22 cellular contexts compared by ENCODE assay signal in the genomic region with DNA sequence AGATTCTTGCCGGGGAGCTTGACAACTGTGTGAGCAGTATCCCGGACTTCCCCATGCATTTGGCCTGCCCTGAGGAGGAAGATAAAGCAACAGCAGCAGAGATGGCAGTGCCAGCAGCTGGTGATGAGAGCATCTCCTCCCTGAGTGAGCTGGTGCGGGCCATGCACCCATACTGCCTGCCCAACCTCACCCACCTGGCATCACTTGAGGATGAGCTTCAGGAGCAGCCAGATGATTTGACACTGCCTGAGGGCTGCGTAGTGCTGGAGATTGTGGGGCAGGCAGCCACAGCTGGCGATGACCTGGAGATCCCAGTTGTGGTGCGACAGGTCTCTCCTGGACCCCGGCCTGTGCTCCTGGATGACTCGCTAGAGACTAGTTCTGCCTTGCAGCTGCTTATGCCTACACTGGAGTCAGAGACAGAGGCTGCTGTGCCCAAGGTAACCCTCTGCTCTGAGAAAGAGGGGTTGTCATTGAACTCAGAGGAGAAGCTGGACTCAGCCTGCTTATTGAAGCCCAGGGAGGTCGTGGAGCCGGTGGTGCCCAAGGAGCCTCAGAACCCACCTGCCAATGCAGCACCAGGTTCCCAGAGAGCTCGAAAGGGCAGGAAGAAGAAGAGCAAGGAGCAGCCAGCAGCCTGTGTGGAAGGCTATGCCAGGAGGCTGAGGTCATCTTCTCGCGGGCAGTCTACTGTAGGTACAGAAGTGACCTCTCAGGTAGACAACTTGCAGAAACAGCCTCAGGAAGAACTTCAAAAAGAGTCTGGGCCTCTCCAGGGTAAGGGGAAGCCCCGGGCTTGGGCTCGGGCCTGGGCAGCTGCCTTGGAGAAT. TPM values are rescaled to one million over a fixed set of nuclear protein-coding genes. Genes with fewer than 3 reads are reported as not detected.
DNase-seq lines count a peak whose midpoint lies in the region; ATAC-seq, FAIRE-seq and TF ChIP-seq lines count a peak whose summit lies in the region.
"Had no signal": no experiment of that assay in that cellular context is flagged by ENCODE, and none has a peak within 500 bp of the region (broad histone marks: within the 10 kb centered on the region; RNA-seq: fewer than 3 reads in every experiment).

No MANE protein-coding gene starts in this region.

- no peak overlapping the region for H4K8ac ChIP-seq in trophoblast cell (ENCODE audit: low read depth, low read length)

- H3K23ac ChIP-seq in trophoblast cell (ENCODE audit: low read length): no peak overlapping the region

- no peak overlapping the region for H3K9ac ChIP-seq in HepG2 (ENCODE audit: insufficient read depth, low read depth, low read length)
- H3K9ac ChIP-seq in trophoblast cell (ENCODE audit: low read length): no peak overlapping the region

- DNase-seq in HepG2 (ENCODE audit: low spot score): no peak
- no peak for DNase-seq in right lobe of liver
- no peak for DNase-seq in activated CD8-positive, alpha-beta T cell treated with anti-CD3 and anti-CD28 coated beads for 36 hours
- no peak for DNase-seq in trophoblast cell
- DNase-seq in activated gamma-delta T cell (lab: John Stamatoyannopoulos, UW): no peak
- no peak for DNase-seq in inferior parietal cortex (ENCODE audit: extremely low spot score)
- DNase-seq: CD4-positive, CD25-positive, alpha-beta regulatory T cell; COR-L47; DMS 273 treated with DMSO at 0.1 percent for 48 hours; DMS79 treated with DMSO at 0.1 percent for 48 hours; MM.1S; NCI-H1048; NCI-H1417 treated with DMSO at 0.1 percent for 48 hours; NCI-H187; NCI-H446 treated with DMSO at 0.1 percent for 48 hours; NCI-H526 treated with DMSO at 0.1 percent for 48 hours; OCI-M1; Right ventricle myocardium superior had no signal

- H3K27ac Mint-ChIP-seq in activated CD8-positive, alpha-beta T cell treated with anti-CD3 and anti-CD28 coated beads for 36 hours: peak overlapping the region; percentile 20

- no peak overlapping the region for H2AFZ ChIP-seq in HepG2 (ENCODE audit: low read length)
- no peak overlapping the region for H2AFZ ChIP-seq in trophoblast cell (ENCODE audit: insufficient read depth, low read length, poor library complexity)

- intact Hi-C loops in HepG2 (cut with micrococcal nuclease; ENCODE audit: unreplicated experiment): no loop called here
- intact Hi-C loops in right lobe of liver (cut with DNase I): no loop called here
- intact Hi-C loops in activated CD8-positive, alpha-beta T cell treated with anti-CD3 and anti-CD28 coated beads for 36 hours (cut with micrococcal nuclease): no loop called here

- in situ Hi-C loops in HepG2 (cut with HindIII; ENCODE audit: extremely low pct_ligation_motif_present, low pct_unique_long_range_greater_than_20kb): no loop called here

- no peak overlapping the region for H2AK5ac ChIP-seq in trophoblast cell (ENCODE audit: low read length)

- TF ChIP-seq EP300 in HepG2 (IDR thresholded peaks at IDR 0.05; ENCODE audit: low read depth in 2 of 2, low read length in 2 of 2) (no peak), HepG2 (CRISPR knock-in tag; IDR thresholded peaks at IDR 0.05; ENCODE audit: borderline replicate concordance) (no peak)

- H3K36me3 ChIP-seq in HepG2 (replicated peaks in 1 of 2; ENCODE audit: control insufficient read depth in 1 of 2, insufficient read depth in 2 of 2, low read length in 2 of 2): peaks cover 42 to 73% of the 10 kb centered on the region in 2 experiments
- H3K36me3 ChIP-seq in right lobe of liver: peaks cover 0 to 45% (median 21%) of the 10 kb centered on the region in 4 donors
- peaks cover 53 to 61% of the 10 kb centered on the region in 2 experiments for H3K36me3 ChIP-seq in trophoblast cell (ENCODE audit: control insufficient read depth in 1 of 2, insufficient read depth in 2 of 2, low read length in 2 of 2)

- peaks cover 73% of the 10 kb centered on the region for H3K36me3 Mint-ChIP-seq in activated CD8-positive, alpha-beta T cell treated with anti-CD3 and anti-CD28 coated beads for 36 hours (ENCODE audit: low read depth)

- H3K27ac ChIP-seq in HepG2 (ENCODE audit: extremely low read length, insufficient read depth, low read length): no peak overlapping the region
- no peak overlapping the region for H3K27ac ChIP-seq in right lobe of liver
- H3K27ac ChIP-seq in trophoblast cell (ENCODE audit: low read depth, low read length): no peak overlapping the region

- peaks cover 29% of the 10 kb centered on the region for H3K4me1 Mint-ChIP-seq in activated CD8-positive, alpha-beta T cell treated with anti-CD3 and anti-CD28 coated beads for 36 hours (ENCODE audit: low read depth)

- no TSS peak for BruUV-seq in HepG2 (replicated peaks; lab: Mats Ljungman, UMichigan)

- H4K20me1 ChIP-seq in HepG2 (ENCODE audit: insufficient read depth, low read length): peaks cover 44% of the 10 kb centered on the region

- no peak for TF ChIP-seq RAD21 in HepG2 (CRISPR knock-in tag; IDR thresholded peaks at IDR 0.05)

- H3K27me3 ChIP-seq in HepG2 (ENCODE audit: control insufficient read depth in 1 of 2, insufficient read depth in 2 of 2, low read length in 2 of 2) (no peaks in the 10 kb centered on the region), right lobe of liver (no peaks in the 10 kb centered on the region), trophoblast cell (ENCODE audit: insufficient read depth, low read length) (no peaks in the 10 kb centered on the region)

- no peak overlapping the region for H2BK12ac ChIP-seq in trophoblast cell (ENCODE audit: low read length)

- H3K4me3 ChIP-seq in HepG2 (replicated peaks in 1 of 3; ENCODE audit: insufficient read depth in 1 of 3, low read depth in 2 of 3, low read length in 3 of 3) (no peak overlapping the region), right lobe of liver (no peak overlapping the region), trophoblast cell (ENCODE audit: low read depth, low read length) (no peak overlapping the region)
- H3K4me3 ChIP-seq: K562 had no signal

- FAIRE-seq in HepG2 (lab: Jason Lieb, UNC): no peak
- FAIRE-seq: H54, K562, RCC 7860 had no signal

- no peak overlapping the region for H3K14ac ChIP-seq in trophoblast cell (ENCODE audit: low read length)

- H3K4me2 ChIP-seq in HepG2 (ENCODE audit: low read depth, low read length) (no peak overlapping the region), trophoblast cell (ENCODE audit: low read length) (no peak overlapping the region)

- no peaks in the 10 kb centered on the region for H3K27me3 Mint-ChIP-seq in activated CD8-positive, alpha-beta T cell treated with anti-CD3 and anti-CD28 coated beads for 36 hours
- H3K27me3 Mint-ChIP-seq: CD4-positive, CD25-positive, alpha-beta regulatory T cell had no signal

- peaks cover 43% of the 10 kb centered on the region for H3K79me2 ChIP-seq in HepG2 (ENCODE audit: insufficient read depth, low read length)
- H3K79me2 ChIP-seq in trophoblast cell (ENCODE audit: control insufficient read depth, insufficient read depth, low read length, poor library complexity): peaks cover 12% of the 10 kb centered on the region

- H3K9me3 ChIP-seq in HepG2 (ENCODE audit: low read length) (no peaks in the 10 kb centered on the region), right lobe of liver (no peaks in the 10 kb centered on the region), trophoblast cell (ENCODE audit: insufficient read depth, low read depth, low read length) (peaks cover 5% of the 10 kb centered on the region)

- no peak overlapping the region for H2BK120ac ChIP-seq in trophoblast cell (ENCODE audit: insufficient read depth, low read length, poor library complexity)

- H3K9me3 Mint-ChIP-seq in activated CD8-positive, alpha-beta T cell treated with anti-CD3 and anti-CD28 coated beads for 36 hours: no peaks in the 10 kb centered on the region
- H3K9me3 Mint-ChIP-seq: CD4-positive, CD25-positive, alpha-beta regulatory T cell had no signal

- CTCF ChIA-PET in HepG2 (lab: Yijun Ruan, JAX; ENCODE audit: low intra/inter-chr PET ratio, low total read pairs): no interaction called here
- CTCF ChIA-PET in activated CD8-positive, alpha-beta T cell treated with anti-CD3 and anti-CD28 coated beads for 36 hours (lab: Charles Lee): interaction anchor here (1.0 to 2.2 kb wide), 4 partner anchors 9 to 21 kb away, joined by 3 to 9 read pairs (median 3); no protein-coding TSS in a partner anchor

- POLR2A ChIA-PET in HepG2 (lab: Yijun Ruan, JAX): interaction anchor here (1.2 kb wide), 1 partner anchor 12 kb away, joined by 5 read pairs; the partner anchor contains the start of gene NOLC1
- POLR2A ChIA-PET in activated CD8-positive, alpha-beta T cell treated with anti-CD3 and anti-CD28 coated beads for 36 hours (lab: Charles Lee): interaction anchor here (0.6 to 11.0 kb wide), 8 partner anchors 10 to 293 kb away, joined by 3 to 250 read pairs (median 4); partner anchors contain the start of genes CUEDC2, LDB1 and NOLC1

- H3K4ac ChIP-seq in trophoblast cell (ENCODE audit: low read depth, low read length): no peak overlapping the region

- no peak overlapping the region for H4K12ac ChIP-seq in trophoblast cell (ENCODE audit: low read depth, low read length)

- peak overlapping the region; percentile 16 for H3K18ac ChIP-seq in trophoblast cell (ENCODE audit: low read length)

- peaks cover 18% of the 10 kb centered on the region for H3K4me1 ChIP-seq in HepG2 (ENCODE audit: insufficient read depth, low read length)
- peaks cover 0 to 3% (median under 1%) of the 10 kb centered on the region in 4 donors for H3K4me1 ChIP-seq in right lobe of liver
- peaks cover 2 to 5% of the 10 kb centered on the region in 2 experiments for H3K4me1 ChIP-seq in trophoblast cell (ENCODE audit: control insufficient read depth in 1 of 2, insufficient read depth in 2 of 2, low read length in 2 of 2)

- no peaks in the 10 kb centered on the region for H3K79me1 ChIP-seq in trophoblast cell (ENCODE audit: low read length)

- no peak overlapping the region for H4K91ac ChIP-seq in trophoblast cell (ENCODE audit: low read depth, low read length)

- ATAC-seq in HepG2 (no peak; the same call in 1 of the 3 replicates), right lobe of liver (no peak), GM18505 (IDR thresholded peaks at IDR 0.05; ENCODE audit: unreplicated experiment) (no peak)
- ATAC-seq in activated CD8-positive, alpha-beta T cell treated with anti-CD3 and anti-CD28 coated beads for 36 hours: no peak
- ATAC-seq: K562 had no signal

- 95% methylated on average over 9 of the region's 15 CpGs for WGBS in HepG2 (ENCODE audit: low lambda C conversion rate)
- 90% methylated on average over 2 of the region's 15 CpGs for WGBS in right lobe of liver (ENCODE audit: insufficient coverage, low coverage, low lambda C conversion rate, missing lambda C conversion rate)
- no CpG with 5 or more reads among the region's 15 CpGs for WGBS in trophoblast cell (ENCODE audit: extremely low coverage, insufficient coverage, insufficient read length)

- TF ChIP-seq CTCF in HepG2 (CRISPR knock-in tag; IDR thresholded peaks at IDR 0.05): no peak
- no peak for TF ChIP-seq CTCF in right lobe of liver (IDR thresholded peaks at IDR 0.05)
- no peak for TF ChIP-seq CTCF in activated CD8-positive, alpha-beta T cell treated with anti-CD3 and anti-CD28 coated beads for 36 hours (IDR thresholded peaks at IDR 0.05)

- TF ChIP-seq POLR2A in HepG2 (IDR thresholded peaks at IDR 0.05; ENCODE audit: insufficient read depth in 1 of 2, low read depth in 2 of 2, low read length in 2 of 2) (no peak), right lobe of liver (IDR thresholded peaks at IDR 0.05) (no peak), GM18505 (IDR thresholded peaks at IDR 0.05; ENCODE audit: borderline replicate concordance, extremely low read depth, insufficient read depth, insufficient read length) (no peak)

- H3K4me3 Mint-ChIP-seq in activated CD8-positive, alpha-beta T cell treated with anti-CD3 and anti-CD28 coated beads for 36 hours: no peak overlapping the region

- no peak overlapping the region for H2BK5ac ChIP-seq in trophoblast cell (ENCODE audit: low read depth, low read length, poor library complexity)

RNA-seq across cellular contexts. Expression of gene PPRC1, which starts 6.7 kb away (rescaled TPM):
- total RNA-seq in HepG2 (2016; rRNA removed; fragmentation: Illumina TruSeq; extraction: Trizol) (19.0 and 24.2 TPM in 2 replicates), right lobe of liver (10 to 100 TPM in 3 of 6 experiments, 1 to 10 TPM in 3; 7.9 to 18.2 (median 10.3) TPM)
- total RNA-seq in HepG2 (2016; cell fraction: cytosol; rRNA removed; fragmentation: Illumina TruSeq; extraction: Trizol; ENCODE audit: low read depth): 7.2 and 10.9 TPM in 2 replicates
- total RNA-seq in HepG2 (2016; cell fraction: insoluble cytoplasmic fraction; rRNA removed; fragmentation: Illumina TruSeq; extraction: Trizol): 16.2 and 25.6 TPM in 2 replicates
- 10.3 and 12.7 TPM in 2 replicates for total RNA-seq in HepG2 (2016; cell fraction: membrane; rRNA removed; fragmentation: Illumina TruSeq; extraction: Trizol)
- 31.9 and 36.2 TPM in 2 replicates for total RNA-seq in HepG2 (2016; cell fraction: nucleus; rRNA removed; fragmentation: Illumina TruSeq; extraction: Trizol)
- 18.7 and 21.3 TPM in 2 replicates for polyA plus RNA-seq in HepG2 (2011; rRNA removed)
- 7.1 and 7.2 TPM in 2 replicates for polyA plus RNA-seq in HepG2 (2011; cell fraction: cytosol; rRNA removed)
- polyA plus RNA-seq in HepG2 (2011; cell fraction: nucleus; rRNA removed): 57.6 and 66.0 TPM in 2 replicates
- polyA plus RNA-seq in HepG2 (2012): 21.1 and 29.8 TPM in 2 replicates
- polyA plus RNA-seq in HepG2 (2016; cell fraction: cytosol; fragmentation: Illumina TruSeq; extraction: Trizol; ENCODE audit: low read depth): 2.5 and 2.9 TPM in 2 replicates
- polyA plus RNA-seq in HepG2 (2016; cell fraction: insoluble cytoplasmic fraction; fragmentation: Illumina TruSeq; extraction: Trizol; ENCODE audit: low read depth): 21.7 and 29.6 TPM in 2 replicates
- polyA plus RNA-seq in HepG2 (2016; cell fraction: membrane; fragmentation: Illumina TruSeq; extraction: Trizol; ENCODE audit: low read depth): 4.7 and 6.5 TPM in 2 replicates
- polyA plus RNA-seq in HepG2 (2016; cell fraction: nucleus; fragmentation: Illumina TruSeq; extraction: Trizol; ENCODE audit: insufficient read depth, low read depth): 102 and 107 TPM in 2 replicates
- polyA minus RNA-seq in HepG2 (2011; rRNA and poly(A)+ RNA removed; ENCODE audit: low replicate concordance): 68.7 and 95.3 TPM in 2 replicates
- polyA minus RNA-seq in HepG2 (2011; cell fraction: cytosol; rRNA and poly(A)+ RNA removed): 12.3 and 14.3 TPM in 2 replicates
- polyA minus RNA-seq in HepG2 (2011; cell fraction: nucleus; rRNA and poly(A)+ RNA removed): 42.9 and 47.7 TPM in 2 replicates
- total RNA-seq in activated CD8-positive, alpha-beta T cell treated with anti-CD3 and anti-CD28 coated beads for 36 hours: 10 to 100 TPM; 68.6 to 72.2 TPM
- 41.1 and 41.5 TPM in 2 replicates for polyA plus RNA-seq in trophoblast cell (2013)

RNA-seq across cellular contexts. Expression of gene NOLC1, which starts 12.7 kb away (rescaled TPM):
- 81.0 and 102 TPM in 2 replicates for total RNA-seq in HepG2 (2016; rRNA removed; fragmentation: Illumina TruSeq; extraction: Trizol)
- 17.2 and 19.9 TPM in 2 replicates for total RNA-seq in HepG2 (2016; cell fraction: cytosol; rRNA removed; fragmentation: Illumina TruSeq; extraction: Trizol; ENCODE audit: low read depth)
- total RNA-seq in HepG2 (2016; cell fraction: insoluble cytoplasmic fraction; rRNA removed; fragmentation: Illumina TruSeq; extraction: Trizol): 80.9 and 91.8 TPM in 2 replicates
- 26.9 and 30.0 TPM in 2 replicates for total RNA-seq in HepG2 (2016; cell fraction: membrane; rRNA removed; fragmentation: Illumina TruSeq; extraction: Trizol)
- total RNA-seq in HepG2 (2016; cell fraction: nucleus; rRNA removed; fragmentation: Illumina TruSeq; extraction: Trizol): 53.2 and 53.8 TPM in 2 replicates
- 47.9 and 50.6 TPM in 2 replicates for polyA plus RNA-seq in HepG2 (2011; rRNA removed)
- polyA plus RNA-seq in HepG2 (2011; cell fraction: cytosol; rRNA removed): 40.3 and 62.0 TPM in 2 replicates
- 33.5 and 37.8 TPM in 2 replicates for polyA plus RNA-seq in HepG2 (2011; cell fraction: nucleus; rRNA removed)
- polyA plus RNA-seq in HepG2 (2012): 54.4 and 57.6 TPM in 2 replicates
- 9.9 and 10.0 TPM in 2 replicates for polyA plus RNA-seq in HepG2 (2016; cell fraction: cytosol; fragmentation: Illumina TruSeq; extraction: Trizol; ENCODE audit: low read depth)
- polyA plus RNA-seq in HepG2 (2016; cell fraction: insoluble cytoplasmic fraction; fragmentation: Illumina TruSeq; extraction: Trizol; ENCODE audit: low read depth): 121 and 139 TPM in 2 replicates
- 22.5 and 24.8 TPM in 2 replicates for polyA plus RNA-seq in HepG2 (2016; cell fraction: membrane; fragmentation: Illumina TruSeq; extraction: Trizol; ENCODE audit: low read depth)
- polyA plus RNA-seq in HepG2 (2016; cell fraction: nucleus; fragmentation: Illumina TruSeq; extraction: Trizol; ENCODE audit: insufficient read depth, low read depth): 109 and 124 TPM in 2 replicates
- polyA minus RNA-seq in HepG2 (2011; rRNA and poly(A)+ RNA removed; ENCODE audit: low replicate concordance): 29.3 and 125 TPM in 2 replicates
- 38.1 and 41.4 TPM in 2 replicates for polyA minus RNA-seq in HepG2 (2011; cell fraction: cytosol; rRNA and poly(A)+ RNA removed)
- 17.3 and 24.7 TPM in 2 replicates for polyA minus RNA-seq in HepG2 (2011; cell fraction: nucleus; rRNA and poly(A)+ RNA removed)
- total RNA-seq in right lobe of liver: 10 to 100 TPM; 16.0 to 60.2 (median 27.3) TPM
- total RNA-seq in activated CD8-positive, alpha-beta T cell treated with anti-CD3 and anti-CD28 coated beads for 36 hours: 100 to 1,000 TPM; 210 to 215 TPM
- 106 and 114 TPM in 2 replicates for polyA plus RNA-seq in trophoblast cell (2013)

RNA-seq across cellular contexts. Expression of gene LDB1, which starts 19.3 kb away (rescaled TPM):
- 13.2 and 17.2 TPM in 2 replicates for total RNA-seq in HepG2 (2016; rRNA removed; fragmentation: Illumina TruSeq; extraction: Trizol)
- total RNA-seq in HepG2 (2016; cell fraction: cytosol; rRNA removed; fragmentation: Illumina TruSeq; extraction: Trizol; ENCODE audit: low read depth): 2.0 and 2.5 TPM in 2 replicates
- 10.9 and 17.8 TPM in 2 replicates for total RNA-seq in HepG2 (2016; cell fraction: insoluble cytoplasmic fraction; rRNA removed; fragmentation: Illumina TruSeq; extraction: Trizol)
- 7.2 and 8.2 TPM in 2 replicates for total RNA-seq in HepG2 (2016; cell fraction: membrane; rRNA removed; fragmentation: Illumina TruSeq; extraction: Trizol)
- total RNA-seq in HepG2 (2016; cell fraction: nucleus; rRNA removed; fragmentation: Illumina TruSeq; extraction: Trizol): 16.0 and 18.2 TPM in 2 replicates
- 45.5 and 52.2 TPM in 2 replicates for polyA plus RNA-seq in HepG2 (2011; rRNA removed)
- 23.6 and 27.6 TPM in 2 replicates for polyA plus RNA-seq in HepG2 (2011; cell fraction: cytosol; rRNA removed)
- 182 and 199 TPM in 2 replicates for polyA plus RNA-seq in HepG2 (2011; cell fraction: nucleus; rRNA removed)
- 20.4 and 24.8 TPM in 2 replicates for polyA plus RNA-seq in HepG2 (2012)
- 2.1 and 2.6 TPM in 2 replicates for polyA plus RNA-seq in HepG2 (2016; cell fraction: cytosol; fragmentation: Illumina TruSeq; extraction: Trizol; ENCODE audit: low read depth)
- polyA plus RNA-seq in HepG2 (2016; cell fraction: insoluble cytoplasmic fraction; fragmentation: Illumina TruSeq; extraction: Trizol; ENCODE audit: low read depth): 15.0 and 17.5 TPM in 2 replicates
- polyA plus RNA-seq in HepG2 (2016; cell fraction: membrane; fragmentation: Illumina TruSeq; extraction: Trizol; ENCODE audit: low read depth): 5.5 and 5.8 TPM in 2 replicates
- 49.4 and 52.8 TPM in 2 replicates for polyA plus RNA-seq in HepG2 (2016; cell fraction: nucleus; fragmentation: Illumina TruSeq; extraction: Trizol; ENCODE audit: insufficient read depth, low read depth)
- 61.4 and 104 TPM in 2 replicates for polyA minus RNA-seq in HepG2 (2011; rRNA and poly(A)+ RNA removed; ENCODE audit: low replicate concordance)
- 17.4 and 19.1 TPM in 2 replicates for polyA minus RNA-seq in HepG2 (2011; cell fraction: cytosol; rRNA and poly(A)+ RNA removed)
- polyA minus RNA-seq in HepG2 (2011; cell fraction: nucleus; rRNA and poly(A)+ RNA removed): 34.2 and 39.5 TPM in 2 replicates
- 10 to 100 TPM; 11.2 to 14.7 (median 13.0) TPM for total RNA-seq in right lobe of liver
- 10 to 100 TPM; 68.5 to 70.9 TPM for total RNA-seq in activated CD8-positive, alpha-beta T cell treated with anti-CD3 and anti-CD28 coated beads for 36 hours
- 69.8 and 70.9 TPM in 2 replicates for polyA plus RNA-seq in trophoblast cell (2013)
